ENCODE assay signal across 17 cellular contexts in the genomic region with DNA sequence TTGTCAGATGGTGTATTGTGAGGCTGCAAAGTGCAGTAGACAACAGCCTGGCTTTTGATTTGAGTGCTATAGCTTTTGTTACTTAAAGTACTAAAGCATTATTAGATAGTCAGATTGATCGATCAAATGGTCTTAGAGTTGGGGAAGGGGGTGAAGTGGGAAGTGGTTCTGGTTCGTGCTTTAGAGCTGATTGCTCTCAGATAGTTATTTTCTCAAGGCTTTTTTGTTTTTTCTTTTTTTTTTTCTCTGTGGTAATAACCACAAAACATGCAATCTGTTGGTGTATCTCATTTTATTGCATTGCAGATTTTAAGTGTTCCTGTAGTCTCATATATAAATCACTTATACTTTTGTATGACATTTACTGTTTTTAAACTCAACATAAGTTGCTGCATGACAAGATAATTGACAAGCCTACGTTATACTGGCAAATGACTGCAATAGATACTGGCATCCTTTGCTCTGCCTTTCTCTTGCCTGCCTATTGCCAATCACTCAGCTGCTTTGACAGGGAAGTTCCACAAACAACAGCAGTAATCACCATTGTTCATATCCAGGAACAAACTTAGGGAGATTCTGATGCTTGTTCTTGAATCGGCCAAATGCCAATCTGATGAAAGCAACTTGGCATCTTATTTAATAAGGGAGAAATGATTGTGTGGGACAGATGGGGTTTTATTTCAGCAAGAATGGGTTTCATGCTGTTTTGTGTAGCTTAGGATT.
A peak's percentile ranks its signal among the peaks of the same experiment; 100 is the strongest.
DNase-seq lines count a peak whose midpoint lies in the region; ATAC-seq, FAIRE-seq and TF ChIP-seq lines count a peak whose summit lies in the region.
"Had no signal": no experiment of that assay in that cellular context is flagged by ENCODE, and none has a peak within 500 bp of the region (broad histone marks: within the 10 kb centered on the region; RNA-seq: fewer than 3 reads in every experiment).

No MANE protein-coding gene starts in this region.

- ATAC-seq in SK-N-SH treated with all-trans-retinoic acid at 6 μM for 48 hours = peak; percentile 45; the same call in 2 of the 3 replicates
- ATAC-seq in psoas muscle = no peak
- no peak for ATAC-seq in HG03439 (IDR thresholded peaks at IDR 0.05; ENCODE audit: unreplicated experiment)
- ATAC-seq: PC-3, right lobe of liver had no signal

- no peaks in the 10 kb centered on the region for H3K9me3 ChIP-seq in SK-N-SH
- H3K9me3 ChIP-seq in small intestine (ENCODE audit: control insufficient read depth, low read depth) = no peaks in the 10 kb centered on the region
- H3K9me3 ChIP-seq in psoas muscle = no peaks in the 10 kb centered on the region
- H3K9me3 ChIP-seq: right lobe of liver had no signal

- H3K27me3 ChIP-seq in SK-N-SH (ENCODE audit: insufficient read depth) = no peaks in the 10 kb centered on the region
- H3K27me3 ChIP-seq in small intestine (ENCODE audit: control insufficient read depth in 2 of 2, insufficient read depth in 2 of 2, low read length in 2 of 2) = no peaks in the 10 kb centered on the region
- no peaks in the 10 kb centered on the region for H3K27me3 ChIP-seq in psoas muscle (ENCODE audit: insufficient read depth in 3 of 3, low read length in 2 of 3)
- H3K27me3 ChIP-seq: right lobe of liver had no signal

- H3K4me1 ChIP-seq in SK-N-SH (ENCODE audit: control insufficient read depth in 1 of 2, insufficient read depth in 2 of 2, low read depth in 1 of 2, low read length in 1 of 2) = no peaks in the 10 kb centered on the region; a peak in 1 of 4 replicates
- H3K4me1 ChIP-seq in small intestine (ENCODE audit: control insufficient read depth in 2 of 2, insufficient read depth in 1 of 2, low read depth in 1 of 2, low read length in 1 of 2) = peaks cover 6 to 15% of the 10 kb centered on the region in 2 donors
- H3K4me1 ChIP-seq in psoas muscle = no peaks in the 10 kb centered on the region
- H3K4me1 ChIP-seq: right lobe of liver had no signal

- H3K79me2 ChIP-seq in SK-N-SH (ENCODE audit: insufficient read depth) = no peaks in the 10 kb centered on the region

- no peaks in the 10 kb centered on the region for H3K36me3 ChIP-seq in SK-N-SH (replicated peaks in 1 of 2; ENCODE audit: control insufficient read depth in 1 of 2, insufficient read depth in 2 of 2, low read length in 1 of 2)
- H3K36me3 ChIP-seq in small intestine (ENCODE audit: control insufficient read depth in 2 of 2, insufficient read depth in 2 of 2, low read length in 2 of 2) = no peaks in the 10 kb centered on the region
- H3K36me3 ChIP-seq in psoas muscle (ENCODE audit: insufficient read depth in 1 of 2, low read depth in 1 of 2) = no peaks in the 10 kb centered on the region
- H3K36me3 ChIP-seq: right lobe of liver had no signal

- H4K20me1 ChIP-seq in SK-N-SH (ENCODE audit: insufficient read depth) = no peaks in the 10 kb centered on the region

- WGBS in SK-N-SH (ENCODE audit: low lambda C conversion rate) = 42% methylated on average over 4 of the region's 4 CpGs
- WGBS in small intestine, 3 donors = 29 to 55% (median 39%) methylated on average over 4 of the region's 4 CpGs
- 53 to 61% (median 54%) methylated on average over 4 of the region's 4 CpGs for WGBS in psoas muscle, 3 donors

- no peak for FAIRE-seq in small intestine (lab: Jason Lieb, UNC)
- FAIRE-seq: endometrium, GM19239, TTC549 had no signal

- H3K4me3 ChIP-seq in SK-N-SH (ENCODE audit: low read depth in 2 of 2, low read length in 1 of 2) (no peak overlapping the region), small intestine (ENCODE audit: low read depth in 1 of 2, low read length in 2 of 2) (no peak overlapping the region), psoas muscle (no peak overlapping the region)
- H3K4me3 ChIP-seq: right lobe of liver had no signal

- no peak overlapping the region for H2AFZ ChIP-seq in SK-N-SH (ENCODE audit: low read depth)

- DNase-seq in SK-N-SH (no peak), NCI-H146 treated with DMSO at 0.1 percent for 48 hours (lab: John Stamatoyannopoulos, UW; ENCODE audit: unreplicated experiment) (peak; percentile 48), amniotic epithelial cell (ENCODE audit: low read depth) (peak; percentile 4), small intestine (peak; percentile 19), psoas muscle (no peak), occipital lobe (lab: John Stamatoyannopoulos, UW) (no peak)
- DNase-seq: activated CD4-positive, alpha-beta memory T cell treated with anti-CD3 and anti-CD28 coated beads for 36 hours; foreskin fibroblast; MV-4-11; PC-3; right lobe of liver; stimulated activated CD4-positive, alpha-beta T cell treated with anti-CD3 and anti-CD28 coated beads, Interleukin-1b, Interleukin-23, amount 100 ng/mL, for 48 hours had no signal

- no peak overlapping the region for H3K27ac ChIP-seq in SK-N-SH (ENCODE audit: low read depth in 2 of 2, low read length in 1 of 2)
- H3K27ac ChIP-seq in small intestine (ENCODE audit: low read depth in 1 of 2, low read length in 1 of 2) = peak overlapping the region; percentile 71
- no peak overlapping the region for H3K27ac ChIP-seq in psoas muscle
- H3K27ac ChIP-seq: right lobe of liver had no signal

- TF ChIP-seq CTCF in SK-N-SH (IDR thresholded peaks at IDR 0.05) (no peak), psoas muscle (IDR thresholded peaks at IDR 0.05) (no peak)

- CTCF ChIA-PET in SK-N-SH (lab: Yijun Ruan, JAX) = no interaction called here

- no peaks in the 10 kb centered on the region for H3F3A ChIP-seq in SK-N-SH (replicated peaks; ENCODE audit: insufficient read depth)

- no peak for TF ChIP-seq RAD21 in SK-N-SH (IDR thresholded peaks at IDR 0.05; ENCODE audit: low read length)

- no peak overlapping the region for H3K9ac ChIP-seq in SK-N-SH

- intact Hi-C loops in psoas muscle (cut with DNase I) = no loop called here

- no peak for TF ChIP-seq EP300 in SK-N-SH (IDR thresholded peaks at IDR 0.05; ENCODE audit: borderline replicate concordance in 1 of 2, low read depth in 1 of 2, low read length in 1 of 2)

- no peak overlapping the region for H3K4me2 ChIP-seq in SK-N-SH

- POLR2A ChIA-PET in SK-N-SH (lab: Yijun Ruan, JAX) = no interaction called here

- H3K9me2 ChIP-seq in SK-N-SH = no peaks in the 10 kb centered on the region

TF ChIP-seq in SK-N-SH treated with all-trans-retinoic acid at 6 μM for 48 hours, 23 proteins besides CTCF, POLR2A, EP300 and RAD21 (continues in another document):
- no peak for TF ChIP-seq ARNTL (CRISPR knock-in tag; IDR thresholded peaks at IDR 0.05; ENCODE audit: borderline replicate concordance, low read depth)
- no peak for TF ChIP-seq ZNF565 (CRISPR knock-in tag; conservative IDR thresholded peaks at IDR 0.05; ENCODE audit: low read depth)
- TF ChIP-seq CREB5 (CRISPR knock-in tag; IDR thresholded peaks at IDR 0.05; ENCODE audit: low read depth) = no peak
- no peak for TF ChIP-seq SNAI2 (CRISPR knock-in tag; IDR thresholded peaks at IDR 0.05)

TF ChIP-seq in SK-N-SH, 30 proteins besides CTCF, POLR2A, EP300 and RAD21:
- TF ChIP-seq TAF1 (IDR thresholded peaks at IDR 0.05; ENCODE audit: borderline replicate concordance, low read depth, low read length) = no peak
- TF ChIP-seq MEF2A (IDR thresholded peaks at IDR 0.05; ENCODE audit: borderline replicate concordance, low read depth) = no peak
- TF ChIP-seq FOXJ3 (CRISPR knock-in tag; IDR thresholded peaks at IDR 0.05) = no peak
- no peak for TF ChIP-seq RCOR1 (IDR thresholded peaks at IDR 0.05; ENCODE audit: low read length)
- TF ChIP-seq YY1 (IDR thresholded peaks at IDR 0.05; ENCODE audit: low read depth) = no peak
- no peak for TF ChIP-seq NFIC (IDR thresholded peaks at IDR 0.05; ENCODE audit: borderline replicate concordance)
- TF ChIP-seq FOSL2 (IDR thresholded peaks at IDR 0.05; ENCODE audit: borderline replicate concordance, low read depth) = no peak
- TF ChIP-seq PBX3 (IDR thresholded peaks at IDR 0.05) = no peak
- TF ChIP-seq SMC3 (IDR thresholded peaks at IDR 0.05; ENCODE audit: low read depth, low read length) = no peak
- TF ChIP-seq CHD2 (IDR thresholded peaks at IDR 0.05; ENCODE audit: low read length, partially characterized antibody) = no peak
- TF ChIP-seq TEAD4 (IDR thresholded peaks at IDR 0.05; ENCODE audit: borderline replicate concordance, insufficient read depth) = no peak
- TF ChIP-seq USF1 (IDR thresholded peaks at IDR 0.05; ENCODE audit: borderline replicate concordance, low read depth) = no peak
- TF ChIP-seq GATA2 (CRISPR knock-in tag; IDR thresholded peaks at IDR 0.05) = no peak
- no peak for TF ChIP-seq NRF1 (IDR thresholded peaks at IDR 0.05; ENCODE audit: low read depth, low read length)
- no peak for TF ChIP-seq RFX5 (IDR thresholded peaks at IDR 0.05; ENCODE audit: low read length)

Comparison
In these comparisons a context has a peak if more than half of its experiments do, and no peak if none do; other contexts are left out.
1. DNase-seq: peak in NCI-H146 treated with DMSO at 0.1 percent for 48 hours (single experiment), amniotic epithelial cell (single experiment) and small intestine (single experiment); none in SK-N-SH (single experiment), psoas muscle (0 of 2) and occipital lobe (single experiment).
2. H3K27ac ChIP-seq: peak in small intestine (2 of 2); none in SK-N-SH (0 of 2) and psoas muscle (single experiment).